Comparison of ENCODE assay signal across 8 cellular contexts in the genomic region with DNA sequence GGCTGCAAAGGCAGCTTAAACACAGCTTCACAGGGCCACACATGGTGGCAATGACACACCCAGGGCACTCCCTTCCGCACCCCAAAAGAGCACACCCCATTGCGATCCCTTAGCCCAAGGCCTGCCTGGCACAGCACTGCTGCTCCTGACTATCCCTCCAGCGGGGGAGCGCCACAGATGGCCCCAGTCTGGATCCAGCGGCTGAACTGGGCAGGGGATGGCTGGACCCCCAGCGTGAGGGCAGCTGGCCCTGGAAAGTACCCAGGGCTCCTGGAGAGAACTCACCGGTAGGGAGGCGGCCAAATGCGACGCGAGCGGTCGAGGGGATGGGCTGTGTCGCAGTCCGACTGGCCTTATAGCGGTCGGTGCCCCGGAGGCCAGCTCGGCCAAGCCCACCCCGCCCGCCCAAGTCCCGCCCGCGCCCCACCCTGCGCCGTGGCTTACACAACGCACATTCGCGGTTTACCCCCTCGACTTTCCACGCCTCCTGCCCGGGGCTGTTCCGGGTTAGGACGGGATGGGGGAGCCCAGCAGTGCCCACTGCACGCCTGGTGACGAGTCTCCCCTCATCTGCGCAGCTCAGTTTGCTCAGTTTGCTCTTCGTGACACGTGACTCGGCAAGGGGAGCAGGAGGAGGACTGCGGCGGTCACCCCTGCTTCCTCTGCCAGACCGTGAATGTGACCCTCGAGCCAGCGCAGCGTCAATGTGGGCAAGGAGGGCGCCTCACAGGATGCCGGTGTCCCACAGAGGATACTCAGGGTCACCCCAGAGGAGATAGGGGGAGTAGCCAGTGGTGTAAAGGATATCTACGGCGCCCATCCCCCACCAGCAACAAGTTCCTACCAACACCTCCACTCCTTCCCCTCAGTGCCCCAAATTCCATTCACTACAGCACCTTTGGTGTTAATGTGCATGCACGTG. TPM values are rescaled to one million over a fixed set of nuclear protein-coding genes. Genes with fewer than 3 reads are reported as not detected.
DNase-seq lines count a peak whose midpoint lies in the region; ATAC-seq and TF ChIP-seq lines count a peak whose summit lies in the region.

A gene (minus strand): TSS at position 328 of the 922 bp plus-strand sequence. CDS start 652 bp downstream, outside the sequence.

- TF ChIP-seq CTCF in dorsolateral prefrontal cortex (IDR thresholded peaks at IDR 0.05 in 54 of 56, conservative IDR thresholded peaks at IDR 0.05 in 2 of 56; ENCODE audit: low read depth in 1 of 56, partially characterized antibody in 56 of 56) (peak in 3 of 56 donors; percentile 15 to 32 (median 18)), right lobe of liver (IDR thresholded peaks at IDR 0.05) (no peak)

- ATAC-seq in GM19324 (IDR thresholded peaks at IDR 0.05; ENCODE audit: low FRiP score, unreplicated experiment) (peak; percentile 55), right lobe of liver (peak; percentile 59 to 66 (median 66)), HG03460 (IDR thresholded peaks at IDR 0.05; ENCODE audit: unreplicated experiment) (no peak)

- no peaks in the 10 kb centered on the region for H3K36me3 ChIP-seq in right lobe of liver

- peak; percentile 96 for DNase-seq in ACHN
- peak; percentile 34 to 87 for DNase-seq in NCI-H526 (lab: John Stamatoyannopoulos, UW)
- DNase-seq in activated CD8-positive, alpha-beta memory T cell treated with anti-CD3 and anti-CD28 coated beads for 1 hour (ENCODE audit: extremely low read depth in 1 of 2, low read depth in 1 of 2) = peak; percentile 67 to 71
- DNase-seq in dorsolateral prefrontal cortex = peak; percentile 34 to 76 (median 64)
- DNase-seq in right lobe of liver = peak in 2 of 3 donors; percentile 70 to 72
- DNase-seq in stimulated activated CD4-positive, alpha-beta T cell treated with anti-CD3 and anti-CD28 coated beads, Interleukin-2, amount 100 ng/mL, for 48 hours = peak; percentile 60 to 69

- intact Hi-C loops in dorsolateral prefrontal cortex (cut with DNase I) = no loop called here
- intact Hi-C loops in right lobe of liver (cut with DNase I) = no loop called here

- peak; percentile 31 for TF ChIP-seq POLR2A in right lobe of liver (IDR thresholded peaks at IDR 0.05)

- H3K9me3 ChIP-seq in right lobe of liver = no peaks in the 10 kb centered on the region

- H3K27me3 ChIP-seq in dorsolateral prefrontal cortex (no peaks in the 10 kb centered on the region), right lobe of liver (peaks cover 0 to 7% of the 10 kb centered on the region in 2 donors)

- 0% methylated on average over 3 of the region's 51 CpGs for WGBS in right lobe of liver (ENCODE audit: insufficient coverage, low coverage, low lambda C conversion rate, missing lambda C conversion rate)

- no peaks in the 10 kb centered on the region for H3K4me1 ChIP-seq in right lobe of liver

- in situ Hi-C loops in ACHN (cut with HindIII; ENCODE audit: low pct_ligation_motif_present, low pct_unique_long_range_greater_than_20kb, low sequenced_read_pairs) = no loop called here

- H3K27ac ChIP-seq in dorsolateral prefrontal cortex (peak within 1 kb of the TSS in 58 of 59 donors; percentile 42 to 95 (median 87)), right lobe of liver (peak within 1 kb of the TSS; percentile 69 to 84 (median 75))

- H3K4me3 ChIP-seq in dorsolateral prefrontal cortex (peak within 1 kb of the TSS; percentile 47 to 87 (median 76)), right lobe of liver (peak within 1 kb of the TSS; percentile 41 to 49 (median 49))

RNA-seq across cellular contexts. Expression of the gene that starts here (rescaled TPM):
- total RNA-seq in dorsolateral prefrontal cortex = 100 to 1,000 TPM in 65 of 120 experiments, 10 to 100 TPM in 55; 62.8 to 242 (median 102) TPM
- 10 to 100 TPM in 5 of 6 experiments, 1 to 10 TPM in 1; 6.6 to 24.0 (median 12.0) TPM for total RNA-seq in right lobe of liver
